19 cellular contexts compared by ENCODE assay signal in the genomic region with DNA sequence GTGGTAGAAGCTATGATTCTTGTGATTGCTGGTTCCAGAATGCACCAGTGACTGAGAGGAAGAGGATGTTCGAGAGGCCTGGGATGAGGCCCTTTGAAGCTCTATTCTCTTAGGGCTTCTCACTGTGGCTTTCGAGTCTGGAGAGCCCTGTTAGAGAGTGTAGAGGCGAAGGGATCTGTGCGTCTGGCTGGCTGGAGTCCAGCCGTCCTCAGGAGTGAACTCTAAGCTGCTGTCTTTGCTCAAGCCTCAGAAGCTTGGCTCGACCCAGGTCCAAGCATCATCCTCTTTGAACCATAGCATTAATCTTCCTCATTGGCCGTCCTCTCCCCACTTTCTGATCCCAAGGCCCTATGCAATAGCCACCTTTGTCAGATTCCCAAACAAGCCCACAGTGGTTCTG. TPM values are rescaled to one million over a fixed set of nuclear protein-coding genes. Genes with fewer than 3 reads are reported as not detected.
"Had no signal": no experiment of that assay in that cellular context is flagged by ENCODE, and none has a peak within 500 bp of the region (broad histone marks: within the 10 kb centered on the region; RNA-seq: fewer than 3 reads in every experiment).

No MANE protein-coding gene starts in this region.

- H3K4me1 ChIP-seq: colonic mucosa had no signal

- H3K9me3 ChIP-seq: body of pancreas, colonic mucosa, esophagus muscularis mucosa, spleen had no signal

- H3K4me2 ChIP-seq: hepatocyte had no signal

- H3K27ac Mint-ChIP-seq: progenitor cell of endocrine pancreas had no signal

- H3K4me3 ChIP-seq: body of pancreas, colonic mucosa, esophagus muscularis mucosa, hepatocyte, spleen had no signal

- H3K27me3 Mint-ChIP-seq: activated naive CD8-positive, alpha-beta T cell treated with anti-CD3 and anti-CD28 coated beads, Interleukin-2, amount 50 U/mL, for 24 hours; progenitor cell of endocrine pancreas had no signal

- H3K36me3 ChIP-seq: colonic mucosa, WERI-Rb-1 had no signal

- H3K27me3 ChIP-seq: body of pancreas, colonic mucosa, esophagus muscularis mucosa, hepatocyte, spleen had no signal

- ATAC-seq: activated naive CD8-positive, alpha-beta T cell treated with anti-CD3 and anti-CD28 coated beads, Interleukin-2, amount 50 U/mL, for 24 hours; body of pancreas had no signal

- DNase-seq: activated CD4-positive, alpha-beta T cell treated with anti-CD3 and anti-CD28 coated beads for 1 hour; activated CD4-positive, alpha-beta T cell treated with anti-CD3 and anti-CD28 coated beads, Interleukin-2, amount 50 U/mL, for 1 hour; activated effector memory CD4-positive, alpha-beta T cell treated with Interleukin-2 at 50 U/mL for 16 hours; activated naive CD4-positive, alpha-beta T cell treated with anti-CD3 and anti-CD28 coated beads, Interleukin-2, amount 50 U/mL, for 16 hours; activated naive CD8-positive, alpha-beta T cell treated with anti-CD3 and anti-CD28 coated beads, Interleukin-2, amount 50 U/mL, for 24 hours; activated T-cell treated with anti-CD3 and anti-CD28 coated beads, Interleukin-2, amount 50 U/mL, for 1 hour; body of pancreas; colonic mucosa; glutamatergic neuron; midbrain; spleen; stimulated activated CD4-positive, alpha-beta T cell treated with anti-CD3 and anti-CD28 coated beads, Interleukin-4, amount 100 ng/mL, for 1 hour; stimulated activated naive CD4-positive, alpha-beta T cell treated with Interleukin-2 at 50 U/mL for 16 hours; SW 1271; WERI-Rb-1 had no signal

- H3K27ac ChIP-seq: body of pancreas, colonic mucosa, hepatocyte, spleen, WERI-Rb-1 had no signal

- H3K9me3 Mint-ChIP-seq: activated naive CD8-positive, alpha-beta T cell treated with anti-CD3 and anti-CD28 coated beads, Interleukin-2, amount 50 U/mL, for 24 hours had no signal

RNA-seq across cellular contexts. Expression of a gene that starts 51.6 kb away (rescaled TPM):
- polyA plus RNA-seq: neural cell had no signal
